In the genomic region with DNA sequence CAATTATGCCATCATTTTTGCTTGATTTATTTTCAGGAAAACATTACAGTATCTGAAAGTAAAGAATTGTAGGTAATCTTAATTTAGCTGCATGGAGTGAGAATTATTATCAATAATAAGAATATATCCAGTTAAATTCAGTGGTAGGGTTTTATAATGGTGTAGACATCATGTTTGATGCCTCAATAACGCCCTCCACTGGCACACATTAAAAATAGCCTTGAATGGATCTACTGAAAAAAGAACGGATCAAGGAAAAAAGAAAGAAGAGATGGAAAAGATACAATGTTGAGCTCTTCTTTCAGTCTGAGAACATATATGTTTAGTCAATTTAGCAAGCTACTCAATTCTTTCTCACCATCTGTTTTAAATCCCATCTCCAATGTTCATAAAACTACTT, we compare ENCODE assay signal across 3 cellular contexts.
TF ChIP-seq lines count a peak whose summit lies in the region.

No MANE protein-coding gene starts in this region.

TF ChIP-seq in SK-N-SH, 30 proteins besides CTCF, POLR2A, EP300 and RAD21 (continued from another document):
- TF ChIP-seq, protein P1, sequence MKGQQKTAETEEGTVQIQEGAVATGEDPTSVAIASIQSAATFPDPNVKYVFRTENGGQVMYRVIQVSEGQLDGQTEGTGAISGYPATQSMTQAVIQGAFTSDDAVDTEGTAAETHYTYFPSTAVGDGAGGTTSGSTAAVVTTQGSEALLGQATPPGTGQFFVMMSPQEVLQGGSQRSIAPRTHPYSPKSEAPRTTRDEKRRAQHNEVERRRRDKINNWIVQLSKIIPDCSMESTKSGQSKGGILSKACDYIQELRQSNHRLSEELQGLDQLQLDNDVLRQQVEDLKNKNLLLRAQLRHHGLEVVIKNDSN (IDR thresholded peaks at IDR 0.05; ENCODE audit: borderline replicate concordance, low read depth), result no peak
- TF ChIP-seq, protein P2, sequence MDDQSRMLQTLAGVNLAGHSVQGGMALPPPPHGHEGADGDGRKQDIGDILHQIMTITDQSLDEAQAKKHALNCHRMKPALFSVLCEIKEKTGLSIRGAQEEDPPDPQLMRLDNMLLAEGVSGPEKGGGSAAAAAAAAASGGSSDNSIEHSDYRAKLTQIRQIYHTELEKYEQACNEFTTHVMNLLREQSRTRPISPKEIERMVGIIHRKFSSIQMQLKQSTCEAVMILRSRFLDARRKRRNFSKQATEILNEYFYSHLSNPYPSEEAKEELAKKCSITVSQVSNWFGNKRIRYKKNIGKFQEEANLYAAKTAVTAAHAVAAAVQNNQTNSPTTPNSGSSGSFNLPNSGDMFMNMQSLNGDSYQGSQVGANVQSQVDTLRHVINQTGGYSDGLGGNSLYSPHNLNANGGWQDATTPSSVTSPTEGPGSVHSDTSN (IDR thresholded peaks at IDR 0.05), result no peak
- TF ChIP-seq REST (IDR thresholded peaks at IDR 0.05; ENCODE audit: low read depth, low read length) (no peak), MXI1 (IDR thresholded peaks at IDR 0.05; ENCODE audit: low read depth, low read length) (no peak), POLR2AphosphoS5 (IDR thresholded peaks at IDR 0.05; ENCODE audit: low read depth, low read length) (no peak)
- TF ChIP-seq, protein P3, sequence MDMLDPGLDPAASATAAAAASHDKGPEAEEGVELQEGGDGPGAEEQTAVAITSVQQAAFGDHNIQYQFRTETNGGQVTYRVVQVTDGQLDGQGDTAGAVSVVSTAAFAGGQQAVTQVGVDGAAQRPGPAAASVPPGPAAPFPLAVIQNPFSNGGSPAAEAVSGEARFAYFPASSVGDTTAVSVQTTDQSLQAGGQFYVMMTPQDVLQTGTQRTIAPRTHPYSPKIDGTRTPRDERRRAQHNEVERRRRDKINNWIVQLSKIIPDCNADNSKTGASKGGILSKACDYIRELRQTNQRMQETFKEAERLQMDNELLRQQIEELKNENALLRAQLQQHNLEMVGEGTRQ (IDR thresholded peaks at IDR 0.05; ENCODE audit: borderline replicate concordance, low read depth, low read length), result no peak

TF ChIP-seq in SK-N-SH treated with all-trans-retinoic acid at 6 μM for 48 hours, 23 proteins besides CTCF, POLR2A, EP300 and RAD21 (continued from another document):
- TF ChIP-seq, protein P4, sequence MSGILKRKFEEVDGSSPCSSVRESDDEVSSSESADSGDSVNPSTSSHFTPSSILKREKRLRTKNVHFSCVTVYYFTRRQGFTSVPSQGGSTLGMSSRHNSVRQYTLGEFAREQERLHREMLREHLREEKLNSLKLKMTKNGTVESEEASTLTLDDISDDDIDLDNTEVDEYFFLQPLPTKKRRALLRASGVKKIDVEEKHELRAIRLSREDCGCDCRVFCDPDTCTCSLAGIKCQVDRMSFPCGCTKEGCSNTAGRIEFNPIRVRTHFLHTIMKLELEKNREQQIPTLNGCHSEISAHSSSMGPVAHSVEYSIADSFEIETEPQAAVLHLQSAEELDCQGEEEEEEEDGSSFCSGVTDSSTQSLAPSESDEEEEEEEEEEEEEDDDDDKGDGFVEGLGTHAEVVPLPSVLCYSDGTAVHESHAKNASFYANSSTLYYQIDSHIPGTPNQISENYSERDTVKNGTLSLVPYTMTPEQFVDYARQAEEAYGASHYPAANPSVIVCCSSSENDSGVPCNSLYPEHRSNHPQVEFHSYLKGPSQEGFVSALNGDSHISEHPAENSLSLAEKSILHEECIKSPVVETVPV (CRISPR knock-in tag; IDR thresholded peaks at IDR 0.05), result no peak
- TF ChIP-seq TOX (CRISPR knock-in tag; IDR thresholded peaks at IDR 0.05; ENCODE audit: borderline replicate concordance) (no peak), RARB (CRISPR knock-in tag; IDR thresholded peaks at IDR 0.05) (no peak), CSDC2 (CRISPR knock-in tag; IDR thresholded peaks at IDR 0.05) (no peak), ZFP30 (CRISPR knock-in tag; IDR thresholded peaks at IDR 0.05) (no peak), ZNF8 (CRISPR knock-in tag; IDR thresholded peaks at IDR 0.05) (no peak), OSR1 (CRISPR knock-in tag; IDR thresholded peaks at IDR 0.05) (no peak), BACH2 (CRISPR knock-in tag; IDR thresholded peaks at IDR 0.05; ENCODE audit: borderline replicate concordance) (no peak), TCF4 (CRISPR knock-in tag; IDR thresholded peaks at IDR 0.05; ENCODE audit: borderline replicate concordance) (no peak), PPARA (CRISPR knock-in tag; IDR thresholded peaks at IDR 0.05; ENCODE audit: borderline replicate concordance) (no peak), ZNF70 (CRISPR knock-in tag; IDR thresholded peaks at IDR 0.05) (no peak)
- TF ChIP-seq, protein P5, sequence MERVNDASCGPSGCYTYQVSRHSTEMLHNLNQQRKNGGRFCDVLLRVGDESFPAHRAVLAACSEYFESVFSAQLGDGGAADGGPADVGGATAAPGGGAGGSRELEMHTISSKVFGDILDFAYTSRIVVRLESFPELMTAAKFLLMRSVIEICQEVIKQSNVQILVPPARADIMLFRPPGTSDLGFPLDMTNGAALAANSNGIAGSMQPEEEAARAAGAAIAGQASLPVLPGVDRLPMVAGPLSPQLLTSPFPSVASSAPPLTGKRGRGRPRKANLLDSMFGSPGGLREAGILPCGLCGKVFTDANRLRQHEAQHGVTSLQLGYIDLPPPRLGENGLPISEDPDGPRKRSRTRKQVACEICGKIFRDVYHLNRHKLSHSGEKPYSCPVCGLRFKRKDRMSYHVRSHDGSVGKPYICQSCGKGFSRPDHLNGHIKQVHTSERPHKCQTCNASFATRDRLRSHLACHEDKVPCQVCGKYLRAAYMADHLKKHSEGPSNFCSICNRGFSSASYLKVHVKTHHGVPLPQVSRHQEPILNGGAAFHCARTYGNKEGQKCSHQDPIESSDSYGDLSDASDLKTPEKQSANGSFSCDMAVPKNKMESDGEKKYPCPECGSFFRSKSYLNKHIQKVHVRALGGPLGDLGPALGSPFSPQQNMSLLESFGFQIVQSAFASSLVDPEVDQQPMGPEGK (CRISPR knock-in tag; IDR thresholded peaks at IDR 0.05; ENCODE audit: borderline replicate concordance), result no peak

TF ChIP-seq in WTC11, 78 proteins besides CTCF, POLR2A, EP300 and RAD21:
- no peak for TF ChIP-seq ARID4B (CRISPR knock-in tag; IDR thresholded peaks at IDR 0.05; ENCODE audit: borderline replicate concordance)
TF ChIP-seq in WTC11: peak in this region for 0.
